Comparison of ENCODE assay signal across 32 cellular contexts in genomic region chr7:7112868-7113267, GRCh38.
"Had no signal": no experiment of that assay in that cellular context is flagged by ENCODE, and none has a peak within 500 bp of the region (broad histone marks: within the 10 kb centered on the region; RNA-seq: fewer than 3 reads in every experiment).

No MANE protein-coding gene starts in this region.

- H3K36me3 Mint-ChIP-seq: neural progenitor cell, type B pancreatic cell had no signal

- H3K4me3 Mint-ChIP-seq: naive thymus-derived CD4-positive, alpha-beta T cell; natural killer cell; nephron; neural progenitor cell; stimulated activated memory B cell treated with anti-CD40 and anti-IgM and Interleukin-4, amounts not matched to agents 10 μg/mL and 1 μg/mL and 100 μg/mL, for 72 hours; stimulated activated naive CD8-positive, alpha-beta T cell treated with anti-CD3 and anti-CD28 coated beads, Interleukin-15, amount 100 ng/mL, for 72 hours; type B pancreatic cell had no signal

- H3K9me3 ChIP-seq: ovary, psoas muscle, testis, tibial artery, upper lobe of right lung, vagina had no signal

- H3K4me1 Mint-ChIP-seq: natural killer cell; nephron; stimulated activated memory B cell treated with anti-CD40 and anti-IgM and Interleukin-4, amounts not matched to agents 10 μg/mL and 1 μg/mL and 100 μg/mL, for 72 hours; stimulated activated naive CD8-positive, alpha-beta T cell treated with anti-CD3 and anti-CD28 coated beads, Interleukin-15, amount 100 ng/mL, for 72 hours had no signal

- H3K27ac Mint-ChIP-seq: naive thymus-derived CD4-positive, alpha-beta T cell; natural killer cell; nephron; neural progenitor cell; progenitor cell of endocrine pancreas; stimulated activated memory B cell treated with anti-CD40 and anti-IgM and Interleukin-4, amounts not matched to agents 10 μg/mL and 1 μg/mL and 100 μg/mL, for 72 hours; stimulated activated naive CD8-positive, alpha-beta T cell treated with anti-CD3 and anti-CD28 coated beads, Interleukin-15, amount 100 ng/mL, for 72 hours; type B pancreatic cell had no signal

- H3K4me2 ChIP-seq: neural progenitor cell, smooth muscle cell had no signal

- H3K79me2 ChIP-seq: parathyroid adenoma had no signal

- H3K27ac ChIP-seq: neural progenitor cell, ovary, parathyroid adenoma, psoas muscle, skin epidermis, spleen, suprapubic skin, testis, tibial artery, transverse colon, upper lobe of right lung, vagina had no signal

- DNase-seq: naive thymus-derived CD4-positive, alpha-beta T cell; natural killer cell; occipital lobe; ovary; posterior cingulate gyrus; psoas muscle; right cardiac atrium; spleen; stimulated activated CD4-positive, alpha-beta T cell treated with anti-CD3 and anti-CD28 coated beads, Interleukin-12 subunit alpha, Interleukin-12 subunit beta, amount 100 ng/mL, for 4 hours; stimulated activated CD4-positive, alpha-beta T cell treated with anti-CD3 and anti-CD28 coated beads, Interleukin-1b, Interleukin-23, amount 100 ng/mL, for 48 hours; stimulated activated CD4-positive, alpha-beta T cell treated with anti-CD3 and anti-CD28 coated beads, Interleukin-4, amount 100 ng/mL, for 1 hour; stimulated activated CD4-positive, alpha-beta T cell treated with anti-CD3 and anti-CD28 coated beads, Interleukin-4, amount 100 ng/mL, for 4 hours; stimulated activated CD8-positive, alpha-beta memory T cell treated with anti-CD3 and anti-CD28 coated beads, Interleukin-4, amount 100 ng/mL, for 48 hours; stimulated activated naive CD4-positive, alpha-beta T cell; stimulated activated naive CD8-positive, alpha-beta T cell treated with anti-CD3 and anti-CD28 coated beads, Interleukin-15, amount 100 ng/mL, for 72 hours; stimulated activated naive CD8-positive, alpha-beta T cell treated with anti-CD3 and anti-CD28 coated beads, Interleukin-15, Interleukin-2, amounts not matched to agents 100 U/mL and 50 U/mL, for 24 hours; substantia nigra; testis; tibial artery; transverse colon; upper lobe of right lung had no signal

- H3K27me3 Mint-ChIP-seq: stimulated activated memory B cell treated with anti-CD40 and anti-IgM and Interleukin-4, amounts not matched to agents 10 μg/mL and 1 μg/mL and 100 μg/mL, for 72 hours; stimulated activated naive CD8-positive, alpha-beta T cell treated with anti-CD3 and anti-CD28 coated beads, Interleukin-15, amount 100 ng/mL, for 72 hours; type B pancreatic cell had no signal

- H3K9ac ChIP-seq: neural progenitor cell, parathyroid adenoma had no signal

- H3K9me3 Mint-ChIP-seq: natural killer cell; stimulated activated memory B cell treated with anti-CD40 and anti-IgM and Interleukin-4, amounts not matched to agents 10 μg/mL and 1 μg/mL and 100 μg/mL, for 72 hours; type B pancreatic cell had no signal

- H3K4me3 ChIP-seq: neural progenitor cell, ovary, psoas muscle, skin epidermis, smooth muscle cell, spleen, suprapubic skin, testis, tibial artery, transverse colon, upper lobe of right lung, vagina had no signal

- H2AFZ ChIP-seq: neural progenitor cell, parathyroid adenoma had no signal

- H3K4me1 ChIP-seq: neural progenitor cell, psoas muscle, spleen, suprapubic skin, testis, tibial artery, transverse colon, vagina had no signal

- H3K27me3 ChIP-seq: neural progenitor cell, ovary, spleen, suprapubic skin, testis, tibial artery, transverse colon, upper lobe of right lung, vagina had no signal

- ATAC-seq: naive thymus-derived CD4-positive, alpha-beta T cell; natural killer cell; psoas muscle; right cardiac atrium; sciatic nerve; stimulated activated memory B cell treated with anti-CD40 and anti-IgM and Interleukin-4, amounts not matched to agents 10 μg/mL and 1 μg/mL and 100 μg/mL, for 72 hours; stimulated activated naive CD8-positive, alpha-beta T cell treated with anti-CD3 and anti-CD28 coated beads, Interleukin-15, amount 100 ng/mL, for 72 hours; stimulated activated naive CD8-positive, alpha-beta T cell treated with anti-CD3 and anti-CD28 coated beads, Interleukin-15, Interleukin-2, amounts not matched to agents 100 U/mL and 50 U/mL, for 24 hours; upper lobe of right lung had no signal

- H3K36me3 ChIP-seq: neural progenitor cell, ovary, spleen, suprapubic skin, tibial artery, upper lobe of right lung, vagina had no signal
